ENCODE assay signal across 8 cellular contexts in the genomic region with DNA sequence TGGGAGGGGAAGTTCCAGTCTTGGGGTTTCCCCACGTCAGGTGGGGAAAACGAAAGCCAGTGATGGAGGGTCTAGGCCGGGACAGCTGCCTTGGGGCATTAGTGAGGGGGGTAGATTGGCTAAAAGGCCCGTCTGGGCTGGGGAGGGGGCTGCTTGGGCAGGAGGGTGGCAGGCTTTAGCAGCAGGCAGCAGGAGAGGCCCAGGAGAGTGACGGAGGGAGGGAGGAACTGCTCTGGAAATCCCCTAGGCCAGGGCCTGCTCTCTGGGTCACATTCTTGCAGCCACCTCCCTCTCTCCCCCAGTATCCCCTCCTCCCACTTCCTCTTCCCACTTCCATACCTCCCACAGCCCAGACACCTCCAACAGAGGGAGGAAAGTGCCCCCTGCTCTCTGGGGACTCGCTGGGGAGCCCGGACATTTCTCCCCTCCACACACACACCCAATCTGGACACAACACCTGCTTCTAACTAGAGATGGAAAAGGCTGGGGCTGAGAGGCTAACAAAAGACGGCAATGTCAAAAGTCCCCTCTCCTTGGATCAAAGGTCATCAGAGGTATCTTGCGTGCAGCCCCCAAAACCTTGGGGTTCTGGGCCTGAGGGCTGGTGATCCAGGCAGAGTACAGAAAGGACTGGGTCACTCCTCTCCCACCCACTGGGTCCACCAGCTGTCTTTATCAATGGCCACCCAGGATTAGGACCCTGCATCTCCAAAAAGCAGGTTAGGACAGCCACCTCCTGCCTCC. TPM values are rescaled to one million over a fixed set of nuclear protein-coding genes. Genes with fewer than 3 reads are reported as not detected.
DNase-seq lines count a peak whose midpoint lies in the region; ATAC-seq and TF ChIP-seq lines count a peak whose summit lies in the region.

No MANE protein-coding gene starts in this region.

- H3K27ac Mint-ChIP-seq in T-helper 1 cell treated with Interleukin-12 subunit alpha and Interleukin-12 subunit beta and Interleukin-4 antibody, amounts not matched to agents 30 μg/mL and 1 μg/mL, for 36 hours = peak overlapping the region; percentile 99

- intact Hi-C loops in heart right ventricle (cut with DNase I) (loop anchor here in 1 of 10 donors (10.0 kb wide), 1 partner anchor 71 kb away; no protein-coding TSS in a partner anchor), Right ventricle myocardium inferior (cut with DNase I) (loop anchor here (10.0 kb wide), 1 partner anchor 191 kb away; no protein-coding TSS in a partner anchor)

- H3K27ac ChIP-seq in heart right ventricle (peak overlapping the region in 6 of 10 donors; percentile 9 to 93 (median 80)), fibroblast of lung (ENCODE audit: insufficient read depth, low read length) (no peak overlapping the region)

- peaks cover 0 to 40% (median 0%) of the 10 kb centered on the region in 9 donors for H3K36me3 ChIP-seq in heart right ventricle
- peaks cover 2% of the 10 kb centered on the region for H3K36me3 ChIP-seq in fibroblast of lung (ENCODE audit: control insufficient read depth, insufficient read depth, low read length)

- H3K9me3 Mint-ChIP-seq in T-helper 1 cell treated with Interleukin-12 subunit alpha and Interleukin-12 subunit beta and Interleukin-4 antibody, amounts not matched to agents 30 μg/mL and 1 μg/mL, for 36 hours = no peaks in the 10 kb centered on the region

- H3K9me3 ChIP-seq in heart right ventricle (no peaks in the 10 kb centered on the region), fibroblast of lung (ENCODE audit: control insufficient read depth, insufficient read depth, low read depth, low read length) (no peaks in the 10 kb centered on the region)

- H3K4me1 ChIP-seq in heart right ventricle = peaks cover 18 to 47% (median 28%) of the 10 kb centered on the region in 9 donors
- H3K4me1 ChIP-seq in fibroblast of lung (ENCODE audit: control insufficient read depth, extremely low read depth, insufficient read depth, low read length) = peaks cover 5% of the 10 kb centered on the region

- H2AFZ ChIP-seq in fibroblast of lung (ENCODE audit: low read length) = no peak overlapping the region

- ATAC-seq in heart right ventricle (peak in 2 of 8 donors; percentile 13 to 21), Right ventricle myocardium inferior (no peak)

- TF ChIP-seq CTCF in heart right ventricle (IDR thresholded peaks at IDR 0.05) = no peak
- TF ChIP-seq CTCF in fibroblast of lung (conservative IDR thresholded peaks at IDR 0.05 in 1 of 2, IDR thresholded peaks at IDR 0.05 in 1 of 2; ENCODE audit: low read depth in 1 of 2, low read length in 2 of 2) = no peak

- H3K79me2 ChIP-seq in fibroblast of lung (ENCODE audit: control insufficient read depth, insufficient read depth, low read length) = no peaks in the 10 kb centered on the region

- peaks cover 45% of the 10 kb centered on the region for H3K36me3 Mint-ChIP-seq in T-helper 1 cell treated with Interleukin-12 subunit alpha and Interleukin-12 subunit beta and Interleukin-4 antibody, amounts not matched to agents 30 μg/mL and 1 μg/mL, for 36 hours (ENCODE audit: low read depth)

- peak overlapping the region in 7 of 10 donors; percentile 67 to 94 (median 85) for H3K4me3 ChIP-seq in heart right ventricle
- peak overlapping the region in 2 of 4 experiments; percentile 71 to 86 for H3K4me3 ChIP-seq in fibroblast of lung (replicated peaks in 1 of 4; ENCODE audit: control extremely low read depth in 1 of 4, insufficient read depth in 1 of 4, low read depth in 3 of 4, low read length in 4 of 4)

- 48 to 74% methylated on average over 8 to 9 of the region's 9 CpGs for WGBS in heart right ventricle, 2 donors

- peak overlapping the region; percentile 99 for H3K4me2 ChIP-seq in fibroblast of lung (ENCODE audit: extremely low read depth, insufficient read depth, low read length)

- peaks cover 0 to 11% (median 5%) of the 10 kb centered on the region in 7 donors for H3K27me3 ChIP-seq in heart right ventricle
- H3K27me3 ChIP-seq in fibroblast of lung (ENCODE audit: control insufficient read depth, insufficient read depth, low read length) = peaks cover 7% of the 10 kb centered on the region

- H3K9ac ChIP-seq in fibroblast of lung (ENCODE audit: insufficient read depth, low read length) = no peak overlapping the region

- peaks cover 10% of the 10 kb centered on the region for H3K27me3 Mint-ChIP-seq in T-helper 1 cell treated with Interleukin-12 subunit alpha and Interleukin-12 subunit beta and Interleukin-4 antibody, amounts not matched to agents 30 μg/mL and 1 μg/mL, for 36 hours (ENCODE audit: low read depth)

- peaks cover 50% of the 10 kb centered on the region for H3K4me1 Mint-ChIP-seq in T-helper 1 cell treated with Interleukin-12 subunit alpha and Interleukin-12 subunit beta and Interleukin-4 antibody, amounts not matched to agents 30 μg/mL and 1 μg/mL, for 36 hours (ENCODE audit: low read depth)

- peak overlapping the region; percentile 100 for H3K4me3 Mint-ChIP-seq in T-helper 1 cell treated with Interleukin-12 subunit alpha and Interleukin-12 subunit beta and Interleukin-4 antibody, amounts not matched to agents 30 μg/mL and 1 μg/mL, for 36 hours

- H4K20me1 ChIP-seq in fibroblast of lung (ENCODE audit: control insufficient read depth, extremely low read depth, insufficient read depth, low read length) = no peaks in the 10 kb centered on the region

- DNase-seq in heart right ventricle (no peak), Right ventricle myocardium inferior (ENCODE audit: missing footprints) (no peak), fibroblast of lung (ENCODE audit: low read depth in 2 of 2) (peak in 1 of 2 donors; percentile 7), renal cortical epithelial cell (ENCODE audit: low read depth) (peak; percentile 75), iPS-NIHi11 (ENCODE audit: low spot score) (no peak), LoVo (ENCODE audit: low spot score) (no peak), NCI-H524 treated with DMSO at 0.1 percent for 48 hours (lab: John Stamatoyannopoulos, UW) (no peak)

RNA-seq across cellular contexts. Expression of a gene that starts 1.8 kb away (rescaled TPM):
- total RNA-seq in heart right ventricle (1 to 10 TPM; 1.5 to 8.7 (median 3.4) TPM), Right ventricle myocardium inferior (2.4 TPM), fibroblast of lung (5.4 and 6.4 TPM in 2 replicates), renal cortical epithelial cell (17.6 and 28.1 TPM in 2 replicates)
- polyA plus RNA-seq in heart right ventricle (1 to 10 TPM; 5.7 to 5.9 TPM), fibroblast of lung (1.6 and 3.7 TPM in 2 replicates)
- polyA plus RNA-seq in fibroblast of lung (2012) = 3.8 and 5.9 TPM in 2 replicates
- polyA minus RNA-seq in fibroblast of lung (ENCODE audit: low replicate concordance) = 0.71 and 7.1 TPM in 2 replicates

RNA-seq across cellular contexts. Expression of a gene that starts 6.2 kb away (rescaled TPM):
- 10 to 100 TPM; 19.4 to 29.8 (median 23.7) TPM for total RNA-seq in heart right ventricle
- 10 to 100 TPM in 1 of 2 donors, 1 to 10 TPM in 1; 9.1 to 27.2 TPM for polyA plus RNA-seq in heart right ventricle
- total RNA-seq in Right ventricle myocardium inferior = 21.3 TPM
- total RNA-seq in fibroblast of lung = 57.0 and 88.4 TPM in 2 replicates
- 89.4 and 94.1 TPM in 2 replicates for polyA plus RNA-seq in fibroblast of lung
- polyA plus RNA-seq in fibroblast of lung (2012) = 66.0 and 83.4 TPM in 2 replicates
- polyA minus RNA-seq in fibroblast of lung (ENCODE audit: low replicate concordance) = 109 and 171 TPM in 2 replicates
- total RNA-seq in renal cortical epithelial cell = 64.3 and 103 TPM in 2 replicates

RNA-seq across cellular contexts. Expression of a gene that starts 6.7 kb away (rescaled TPM):
- total RNA-seq in heart right ventricle = 1 to 10 TPM in 1 of 10 donors, under 1 TPM in 5, not detected in 4; 0.09 to 2.2 (median 0.43) TPM
- 1 to 10 TPM in 1 of 2 donors, under 1 TPM in 1; 0.14 to 1.2 TPM for polyA plus RNA-seq in heart right ventricle
- not detected for total RNA-seq in Right ventricle myocardium inferior
- total RNA-seq in fibroblast of lung = under 0.01 TPM in 2 replicates
- polyA plus RNA-seq in fibroblast of lung = not detected in 2 replicates
- polyA plus RNA-seq in fibroblast of lung (2012) = not detected in 2 replicates
- polyA minus RNA-seq in fibroblast of lung (ENCODE audit: low replicate concordance) = not detected in 2 replicates
- not detected in 2 replicates for total RNA-seq in renal cortical epithelial cell

RNA-seq across cellular contexts. Expression of a gene that starts 16.6 kb away (rescaled TPM):
- total RNA-seq in heart right ventricle (1,000 to 10,000 TPM in 4 of 10 donors, 100 to 1,000 TPM in 6; 675 to 1,053 (median 920) TPM), Right ventricle myocardium inferior (867 TPM), fibroblast of lung (449 and 452 TPM in 2 replicates), renal cortical epithelial cell (759 and 823 TPM in 2 replicates)
- polyA plus RNA-seq in heart right ventricle (100 to 1,000 TPM; 235 to 764 TPM), fibroblast of lung (775 and 1,146 TPM in 2 replicates)
- polyA plus RNA-seq in fibroblast of lung (2012) = 584 and 848 TPM in 2 replicates
- 305 and 449 TPM in 2 replicates for polyA minus RNA-seq in fibroblast of lung (ENCODE audit: low replicate concordance)

RNA-seq across cellular contexts. Expression of a gene that starts 40.1 kb away (rescaled TPM):
- total RNA-seq in heart right ventricle (100 to 1,000 TPM; 104 to 198 (median 146) TPM), Right ventricle myocardium inferior (170 TPM), fibroblast of lung (7.7 and 13.4 TPM in 2 replicates), renal cortical epithelial cell (15.1 and 15.3 TPM in 2 replicates)
- polyA plus RNA-seq in heart right ventricle (10 to 100 TPM; 46.3 to 90.9 TPM), fibroblast of lung (21.9 and 43.6 TPM in 2 replicates)
- polyA plus RNA-seq in fibroblast of lung (2012) = 16.4 and 32.8 TPM in 2 replicates
- 48.1 and 108 TPM in 2 replicates for polyA minus RNA-seq in fibroblast of lung (ENCODE audit: low replicate concordance)
